In genomic region chr7:77710067-77710466, GRCh38 we compare ENCODE assay signal across 12 cellular contexts.
"Had no signal": no experiment of that assay in that cellular context is flagged by ENCODE, and none has a peak within 500 bp of the region (broad histone marks: within the 10 kb centered on the region; RNA-seq: fewer than 3 reads in every experiment).

No MANE protein-coding gene starts in this region.

- H3K9me3 ChIP-seq: stomach, thoracic aorta had no signal

- H3K27ac ChIP-seq: brain microvascular endothelial cell, stomach, thoracic aorta had no signal

- H3K27ac Mint-ChIP-seq: dendritic cell treated with granulocyte-macrophage colony-stimulating factor and Interleukin-4, amounts not matched to agents 40 ng/mL and 50 ng/mL, for 4 days had no signal

- H3K4me3 Mint-ChIP-seq: dendritic cell treated with granulocyte-macrophage colony-stimulating factor and Interleukin-4, amounts not matched to agents 40 ng/mL and 50 ng/mL, for 4 days; T-helper 17 cell had no signal

- H3K4me3 ChIP-seq: stomach, thoracic aorta had no signal

- H3K9me3 Mint-ChIP-seq: activated naive CD4-positive, alpha-beta T cell treated with anti-CD3 and anti-CD28 coated beads, Interleukin-2, amount 50 U/mL, for 72 hours; dendritic cell treated with granulocyte-macrophage colony-stimulating factor and Interleukin-4, amounts not matched to agents 40 ng/mL and 50 ng/mL, for 4 days had no signal

- H3K36me3 ChIP-seq: brain microvascular endothelial cell had no signal

- H3K27me3 Mint-ChIP-seq: dendritic cell treated with granulocyte-macrophage colony-stimulating factor and Interleukin-4, amounts not matched to agents 40 ng/mL and 50 ng/mL, for 4 days; T-helper 17 cell had no signal

- H3K27me3 ChIP-seq: brain microvascular endothelial cell, stomach had no signal

- DNase-seq: activated CD4-positive, alpha-beta T cell treated with anti-CD3 and anti-CD28 coated beads, Interleukin-2, amount 50 U/mL, for 4 hours; brain microvascular endothelial cell; cerebellar nuclear complex; hypothalamus; midbrain; stimulated activated CD4-positive, alpha-beta T cell treated with anti-CD3 and anti-CD28 coated beads, Interleukin-2, amount 100 ng/mL, for 24 hours; stomach; T-helper 17 cell had no signal

- ATAC-seq: activated naive CD4-positive, alpha-beta T cell treated with anti-CD3 and anti-CD28 coated beads, Interleukin-2, amount 50 U/mL, for 72 hours; sciatic nerve; T-helper 17 cell had no signal
